Comparison of ENCODE assay signal across 8 cellular contexts in genomic region chr2:142130111-142131015, GRCh38. TPM values are rescaled to one million over a fixed set of nuclear protein-coding genes. Genes with fewer than 3 reads are reported as not detected.
DNase-seq lines count a peak whose midpoint lies in the region; ATAC-seq, FAIRE-seq and TF ChIP-seq lines count a peak whose summit lies in the region.

No MANE protein-coding gene starts in this region.

- ATAC-seq in stimulated activated effector memory CD8-positive, alpha-beta T cell treated with anti-CD3 and anti-CD28 coated beads, Interleukin-12 subunit alpha, Interleukin-12 subunit beta, amount 100 ng/mL, for 72 hours, result no peak

- H3K4me3 Mint-ChIP-seq in chondrocyte (ENCODE audit: unreplicated experiment), result peak overlapping the region; percentile 87
- peak overlapping the region; percentile 54 for H3K4me3 Mint-ChIP-seq in stimulated activated effector memory CD8-positive, alpha-beta T cell treated with anti-CD3 and anti-CD28 coated beads, Interleukin-12 subunit alpha, Interleukin-12 subunit beta, amount 100 ng/mL, for 72 hours

- H3K4me1 ChIP-seq in HAP-1 (peaks cover 16% of the 10 kb centered on the region), kidney (ENCODE audit: control insufficient read depth in 1 of 2, insufficient read depth in 1 of 2, low read depth in 1 of 2, low read length in 2 of 2) (peaks cover 0 to 6% of the 10 kb centered on the region in 2 donors)

- peak; percentile 75 for DNase-seq in ELF-1 (ENCODE audit: low read depth, low spot score)
- DNase-seq in HAP-1 (ENCODE audit: low spot score in 2 of 2), result peak; percentile 58 to 76
- peak; percentile 57 to 87 for DNase-seq in NCI-H526 (lab: John Stamatoyannopoulos, UW)
- DNase-seq in chondrocyte (ENCODE audit: low spot score), result peak; percentile 79
- peak; percentile 78 for DNase-seq in kidney
- no peak for DNase-seq in stimulated activated effector memory CD8-positive, alpha-beta T cell treated with anti-CD3 and anti-CD28 coated beads, Interleukin-12 subunit alpha, Interleukin-12 subunit beta, amount 100 ng/mL, for 72 hours (ENCODE audit: low spot score in 2 of 2)
- no peak for DNase-seq in stimulated activated CD4-positive, alpha-beta T cell treated with anti-CD3 and anti-CD28 coated beads, Interleukin-4, amount 100 ng/mL, for 1 hour
- DNase-seq in activated naive CD4-positive, alpha-beta T cell treated with anti-CD3 and anti-CD28 coated beads, Interleukin-2, amount 50 U/mL, for 16 hours, result no peak

- no peaks in the 10 kb centered on the region for H3K36me3 ChIP-seq in HAP-1 (replicated peaks)
- H3K36me3 ChIP-seq in kidney (ENCODE audit: control insufficient read depth in 1 of 2, insufficient read depth in 2 of 2, low read length in 2 of 2), result no peaks in the 10 kb centered on the region

- no peak for FAIRE-seq in kidney (lab: Jason Lieb, UNC)

- in situ Hi-C loops in HAP-1 (cut with MboI; ENCODE audit: low sequenced_read_pairs), result loop anchor here (25.0 kb wide), 1 partner anchor 1768 kb away; no protein-coding TSS in a partner anchor

- H3K27ac ChIP-seq in kidney (ENCODE audit: low read depth in 2 of 2, low read length in 2 of 2), result peak overlapping the region; percentile 24 to 44

- H3K27me3 Mint-ChIP-seq in chondrocyte (ENCODE audit: low read depth), result peaks cover 27% of the 10 kb centered on the region

- peak overlapping the region in 1 of 2 donors; percentile 71 for H3K9ac ChIP-seq in kidney (ENCODE audit: low read length in 2 of 2)

- H3K4me3 ChIP-seq in HAP-1 (peak overlapping the region; percentile 60), kidney (ENCODE audit: low read length in 2 of 2) (peak overlapping the region; percentile 65 to 71)

- H3K9me3 ChIP-seq in HAP-1 (no peaks in the 10 kb centered on the region), kidney (ENCODE audit: control insufficient read depth in 1 of 2, low read length in 2 of 2) (no peaks in the 10 kb centered on the region)

- no peaks in the 10 kb centered on the region for H3K27me3 ChIP-seq in HAP-1 (ENCODE audit: low read depth)

- intact Hi-C loops in kidney (cut with DNase I), result no loop called here

- TF ChIP-seq CTCF in chondrocyte (IDR thresholded peaks at IDR 0.05) (no peak), kidney (IDR thresholded peaks at IDR 0.05; ENCODE audit: borderline replicate concordance, extremely low read depth, insufficient read depth) (no peak)

- H3K9me3 Mint-ChIP-seq in chondrocyte (ENCODE audit: low read depth), result no peaks in the 10 kb centered on the region
- peaks cover 7% of the 10 kb centered on the region for H3K9me3 Mint-ChIP-seq in stimulated activated effector memory CD8-positive, alpha-beta T cell treated with anti-CD3 and anti-CD28 coated beads, Interleukin-12 subunit alpha, Interleukin-12 subunit beta, amount 100 ng/mL, for 72 hours

- H3K27ac Mint-ChIP-seq in chondrocyte (ENCODE audit: unreplicated experiment), result peak overlapping the region; percentile 78
- no peak overlapping the region for H3K27ac Mint-ChIP-seq in stimulated activated effector memory CD8-positive, alpha-beta T cell treated with anti-CD3 and anti-CD28 coated beads, Interleukin-12 subunit alpha, Interleukin-12 subunit beta, amount 100 ng/mL, for 72 hours

- H3K4me1 Mint-ChIP-seq in chondrocyte (ENCODE audit: low read depth), result peaks cover 20% of the 10 kb centered on the region
- peaks cover 6% of the 10 kb centered on the region for H3K4me1 Mint-ChIP-seq in stimulated activated effector memory CD8-positive, alpha-beta T cell treated with anti-CD3 and anti-CD28 coated beads, Interleukin-12 subunit alpha, Interleukin-12 subunit beta, amount 100 ng/mL, for 72 hours

- H3K36me3 Mint-ChIP-seq in chondrocyte (ENCODE audit: low read depth), result no peaks in the 10 kb centered on the region
- H3K36me3 Mint-ChIP-seq in stimulated activated effector memory CD8-positive, alpha-beta T cell treated with anti-CD3 and anti-CD28 coated beads, Interleukin-12 subunit alpha, Interleukin-12 subunit beta, amount 100 ng/mL, for 72 hours, result no peaks in the 10 kb centered on the region

RNA-seq across cellular contexts. Expression of gene LRP1B, which starts 0.5 kb away (rescaled TPM):
- 0.03 to 0.65 TPM (median 0.25 TPM) in 3 replicates for total RNA-seq in chondrocyte
- total RNA-seq in kidney, result 1.2 TPM
- polyA plus RNA-seq in kidney (ENCODE audit: insufficient read depth, low read depth, low replicate concordance), result 0.69 TPM

Comparison
In these comparisons a context has a peak if more than half of its experiments do, and no peak if none do; other contexts are left out.
1. DNase-seq: peak in ELF-1 (single experiment), HAP-1 (2 of 2), NCI-H526 (2 of 2), chondrocyte (single experiment) and kidney (single experiment); none in stimulated activated effector memory CD8-positive, alpha-beta T cell treated with anti-CD3 and anti-CD28 coated beads, Interleukin-12 subunit alpha, Interleukin-12 subunit beta, amount 100 ng/mL, for 72 hours (0 of 2), stimulated activated CD4-positive, alpha-beta T cell treated with anti-CD3 and anti-CD28 coated beads, Interleukin-4, amount 100 ng/mL, for 1 hour (single experiment) and activated naive CD4-positive, alpha-beta T cell treated with anti-CD3 and anti-CD28 coated beads, Interleukin-2, amount 50 U/mL, for 16 hours (single experiment).